ENCODE assay signal across 1 cellular context in genomic region chr19:678791-679388, GRCh38.
TF ChIP-seq lines count a peak whose summit lies in the region.

No MANE protein-coding gene starts in this region.

TF ChIP-seq in HepG2, 621 proteins besides CTCF, POLR2A, EP300 and RAD21:
- TF ChIP-seq POLR2G (IDR thresholded peaks at IDR 0.05; ENCODE audit: low read depth, low read length) (0 out of 2 replicates have a peak, but pooled peaks have one; percentile 4), AGO2 (optimal IDR thresholded peaks at IDR 0.05; ENCODE audit: low read depth, low read length) (peak; percentile 60), ZFYVE20 (CRISPR knock-in tag; IDR thresholded peaks at IDR 0.05; ENCODE audit: borderline replicate concordance, low read depth) (no peak), HMG20B (CRISPR knock-in tag; conservative IDR thresholded peaks at IDR 0.05) (no peak), MTERF4 (CRISPR knock-in tag; IDR thresholded peaks at IDR 0.05) (peak; percentile 47; the same call in 1 of the 2 replicates), ZSCAN22 (CRISPR knock-in tag; IDR thresholded peaks at IDR 0.05) (no peak), GTF3A (CRISPR knock-in tag; conservative IDR thresholded peaks at IDR 0.05) (no peak), ZNF563 (CRISPR knock-in tag; IDR thresholded peaks at IDR 0.05) (0 out of 2 replicates have a peak, but pooled peaks have one; percentile 14), ZNF274 (CRISPR knock-in tag; IDR thresholded peaks at IDR 0.05) (no peak), MAZ (IDR thresholded peaks at IDR 0.05; ENCODE audit: borderline replicate concordance, low read depth, low read length) (no peak), MAZ (CRISPR knock-in tag; IDR thresholded peaks at IDR 0.05; ENCODE audit: low read depth) (no peak), ZNF790 (CRISPR knock-in tag; IDR thresholded peaks at IDR 0.05; ENCODE audit: borderline replicate concordance) (0 out of 2 replicates have a peak, but pooled peaks have one; percentile 70)
